11 cellular contexts compared by ENCODE assay signal in the genomic region with DNA sequence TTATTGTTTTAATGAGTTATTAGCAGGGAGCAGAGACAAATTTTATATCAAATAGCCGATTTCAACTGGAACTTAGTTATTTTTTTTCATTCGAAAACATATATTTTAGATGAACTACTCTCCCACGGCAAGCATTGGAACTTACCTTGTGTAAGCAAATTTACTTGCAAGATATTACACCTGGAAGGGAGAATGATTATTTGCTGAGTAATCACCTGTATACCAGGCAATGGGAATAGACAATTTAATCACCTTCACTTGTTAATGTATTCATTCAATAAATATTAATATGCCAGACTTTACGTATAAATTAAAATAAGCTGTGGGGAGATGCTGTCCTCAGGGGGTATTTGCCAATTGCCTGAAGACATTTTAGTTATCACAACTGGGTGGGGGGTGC.
"Had no signal": no experiment of that assay in that cellular context is flagged by ENCODE, and none has a peak within 500 bp of the region (broad histone marks: within the 10 kb centered on the region; RNA-seq: fewer than 3 reads in every experiment).

No MANE protein-coding gene starts in this region.

- H3K27ac ChIP-seq: GM23248 had no signal

- H2AFZ ChIP-seq: GM23248 had no signal

- DNase-seq: GM23248, GOT3, H7, H9, HCEC 1CT, HFFc6 had no signal

- H3K4me3 ChIP-seq: GM23248, GM23338, HAP-1 had no signal

- H3K4me2 ChIP-seq: GM23338 had no signal

- H3K9ac ChIP-seq: GM23248 had no signal

- H3K9me3 ChIP-seq: HAP-1 had no signal

- ATAC-seq: GM23338, HCT116 had no signal

- H3K36me3 ChIP-seq: HAP-1 had no signal

- H3K4me1 ChIP-seq: HAP-1 had no signal

- FAIRE-seq: H1, H54 had no signal
